Comparison of ENCODE assay signal across 8 cellular contexts in genomic region chr14:99684356-99684952, GRCh38. TPM values are rescaled to one million over a fixed set of nuclear protein-coding genes. Genes with fewer than 3 reads are reported as not detected.
DNase-seq lines count a peak whose midpoint lies in the region; ATAC-seq and TF ChIP-seq lines count a peak whose summit lies in the region.

No MANE protein-coding gene starts in this region.

- no peaks in the 10 kb centered on the region for H3K79me2 ChIP-seq in KMS-11 (ENCODE audit: insufficient read depth, low read depth)

- H3K9ac ChIP-seq in KMS-11 = no peak overlapping the region; the same call in 1 of the 2 replicates

- H3K27me3 Mint-ChIP-seq in CD8-positive, alpha-beta memory T cell = peaks cover 10 to 19% of the 10 kb centered on the region in 2 donors

- peaks cover 19% of the 10 kb centered on the region for H3K4me1 ChIP-seq in CD8-positive, alpha-beta memory T cell (ENCODE audit: insufficient read depth, low read length)
- H3K4me1 ChIP-seq in KMS-11 (ENCODE audit: low read depth, poor library complexity, severe bottlenecking) (peaks cover 5% of the 10 kb centered on the region), esophagus (ENCODE audit: control insufficient read depth in 2 of 2, insufficient read depth in 2 of 2, low read length in 1 of 2) (peaks cover 0 to 16% of the 10 kb centered on the region in 2 donors), gastrocnemius medialis (peaks cover 7 to 11% of the 10 kb centered on the region in 2 donors)

- H3K27ac ChIP-seq in CD8-positive, alpha-beta memory T cell (ENCODE audit: low read depth, low read length) = no peak overlapping the region
- H3K27ac ChIP-seq in KMS-11 (no peak overlapping the region), esophagus (ENCODE audit: low read depth in 2 of 2, low read length in 1 of 2) (no peak overlapping the region), gastrocnemius medialis (peak overlapping the region; percentile 65 to 89 (median 83))

- peaks cover 15% of the 10 kb centered on the region for H3K27me3 ChIP-seq in CD8-positive, alpha-beta memory T cell (ENCODE audit: insufficient read depth, low read length, poor library complexity, severe bottlenecking)
- no peaks in the 10 kb centered on the region for H3K27me3 ChIP-seq in KMS-11 (ENCODE audit: insufficient read depth, low read depth)
- H3K27me3 ChIP-seq in esophagus (ENCODE audit: control insufficient read depth in 1 of 2, insufficient read depth in 2 of 2, low read length in 2 of 2) = no peaks in the 10 kb centered on the region
- no peaks in the 10 kb centered on the region for H3K27me3 ChIP-seq in gastrocnemius medialis

- H3K4me3 Mint-ChIP-seq in CD8-positive, alpha-beta memory T cell = peak overlapping the region in 2 of 7 donors; percentile 14 to 23

- DNase-seq in CD8-positive, alpha-beta memory T cell = no peak
- DNase-seq in gastrocnemius medialis (no peak), HuH-7.5 (ENCODE audit: low spot score) (no peak), NCI-H2029 (lab: John Stamatoyannopoulos, UW) (no peak)
- no peak for DNase-seq in stimulated activated CD4-positive, alpha-beta T cell treated with anti-CD3 and anti-CD28 coated beads, Interleukin-4, amount 100 ng/mL, for 24 hours

- H3K4me1 Mint-ChIP-seq in CD8-positive, alpha-beta memory T cell = peaks cover 11 to 21% (median 12%) of the 10 kb centered on the region in 3 donors

- peak overlapping the region; percentile 54 for H3K4me2 ChIP-seq in KMS-11

- H3K27ac Mint-ChIP-seq in CD8-positive, alpha-beta memory T cell = peak overlapping the region in 1 of 8 donors; percentile 57

- CTCF ChIA-PET in CD8-positive, alpha-beta memory T cell (lab: Charles Lee) = interaction anchor here (0.7 to 1.5 kb wide), 7 partner anchors 10 to 215 kb away, joined by 3 to 4 read pairs (median 3); no protein-coding TSS in a partner anchor

- peaks cover 0 to 3% (median under 1%) of the 10 kb centered on the region in 3 donors for H3K36me3 Mint-ChIP-seq in CD8-positive, alpha-beta memory T cell

- ATAC-seq in GM19468 (IDR thresholded peaks at IDR 0.05; ENCODE audit: extremely low read depth, unreplicated experiment) (peak; percentile 14), gastrocnemius medialis (no peak)

- WGBS in esophagus, 2 donors = 4 to 5% methylated on average over 44 to 51 of the region's 51 CpGs

- H3K4me3 ChIP-seq in CD8-positive, alpha-beta memory T cell (ENCODE audit: low read length) = peak overlapping the region; percentile 34
- H3K4me3 ChIP-seq in KMS-11 (IDR thresholded peaks at IDR 0.05; ENCODE audit: insufficient read depth, low read depth, low read length) = no peak overlapping the region
- peak overlapping the region; percentile 51 to 61 for H3K4me3 ChIP-seq in esophagus (ENCODE audit: low read depth in 1 of 2, low read length in 2 of 2)
- peak overlapping the region; percentile 64 to 88 (median 72) for H3K4me3 ChIP-seq in gastrocnemius medialis

- H3K9me3 Mint-ChIP-seq in CD8-positive, alpha-beta memory T cell = no peaks in the 10 kb centered on the region

- TF ChIP-seq CTCF in KMS-11 (conservative IDR thresholded peaks at IDR 0.05; ENCODE audit: low read depth, low read length) = no peak
- TF ChIP-seq CTCF in gastrocnemius medialis (IDR thresholded peaks at IDR 0.05 in 4 of 5, conservative IDR thresholded peaks at IDR 0.05 in 1 of 5) = no peak

- no peak for TF ChIP-seq POLR2A in gastrocnemius medialis (IDR thresholded peaks at IDR 0.05)

- in situ Hi-C loops in gastrocnemius medialis (cut with MboI; ENCODE audit: low sequenced_read_pairs in 4 of 4) = loop anchor here in 1 of 4 donors (10.0 kb wide), 1 partner anchor 200 kb away; no protein-coding TSS in a partner anchor

- H3K36me3 ChIP-seq in CD8-positive, alpha-beta memory T cell (ENCODE audit: insufficient read depth, low read length) = no peaks in the 10 kb centered on the region
- H3K36me3 ChIP-seq in KMS-11 (ENCODE audit: insufficient read depth) (no peaks in the 10 kb centered on the region), esophagus (ENCODE audit: control insufficient read depth in 2 of 2, insufficient read depth in 2 of 2, low read length in 1 of 2) (no peaks in the 10 kb centered on the region), gastrocnemius medialis (no peaks in the 10 kb centered on the region)

- POLR2A ChIA-PET in CD8-positive, alpha-beta memory T cell (lab: Charles Lee) = interaction anchor here (0.5 to 1.7 kb wide), 3 partner anchors 80 to 204 kb away, joined by 3 to 14 read pairs (median 10); partner anchors contain the start of genes CCDC85C, CCNK and SETD3

- intact Hi-C loops in gastrocnemius medialis (cut with DNase I; ENCODE audit: low total_unique reads) = loop anchor here (1.0 to 5.0 kb wide), 3 partner anchors 53 to 203 kb away; partner anchors contain the start of genes CCDC85C and CCNK

- H2AFZ ChIP-seq in KMS-11 (ENCODE audit: low read depth) = peak overlapping the region; percentile 52

- no peaks in the 10 kb centered on the region for H3K9me3 ChIP-seq in CD8-positive, alpha-beta memory T cell (ENCODE audit: low read length)
- no peaks in the 10 kb centered on the region for H3K9me3 ChIP-seq in esophagus (ENCODE audit: control insufficient read depth in 2 of 2, insufficient read depth in 1 of 2, low read depth in 1 of 2, low read length in 1 of 2)
- H3K9me3 ChIP-seq in gastrocnemius medialis = no peaks in the 10 kb centered on the region

- no peaks in the 10 kb centered on the region for H4K20me1 ChIP-seq in KMS-11 (ENCODE audit: insufficient read depth)

RNA-seq across cellular contexts. Expression of gene CYP46A1, which starts 0.4 kb away (rescaled TPM):
- total RNA-seq in CD8-positive, alpha-beta memory T cell = under 1 TPM; 0.07 to 0.20 TPM
- not detected for polyA plus RNA-seq in CD8-positive, alpha-beta memory T cell
- polyA plus RNA-seq in esophagus = under 1 TPM; 0.16 to 0.20 TPM
- total RNA-seq in gastrocnemius medialis = 1 to 10 TPM in 1 of 4 donors, under 1 TPM in 3; 0.18 to 2.2 (median 0.45) TPM

RNA-seq across cellular contexts. Expression of gene HHIPL1, which starts 39.5 kb away (rescaled TPM):
- under 1 TPM in 1 of 2 experiments, not detected in 1; 0.04 TPM for total RNA-seq in CD8-positive, alpha-beta memory T cell
- polyA plus RNA-seq in CD8-positive, alpha-beta memory T cell = not detected
- under 1 TPM; 0.14 to 0.28 TPM for polyA plus RNA-seq in esophagus
- total RNA-seq in gastrocnemius medialis = under 1 TPM; 0.07 to 0.82 (median 0.14) TPM

Comparison
In these comparisons a context has a peak if more than half of its experiments do, and no peak if none do; other contexts are left out.
1. H3K27ac ChIP-seq: peak in gastrocnemius medialis (4 of 4); none in CD8-positive, alpha-beta memory T cell (single experiment), KMS-11 (single experiment) and esophagus (0 of 2).